15 cellular contexts compared by ENCODE assay signal in the genomic region with DNA sequence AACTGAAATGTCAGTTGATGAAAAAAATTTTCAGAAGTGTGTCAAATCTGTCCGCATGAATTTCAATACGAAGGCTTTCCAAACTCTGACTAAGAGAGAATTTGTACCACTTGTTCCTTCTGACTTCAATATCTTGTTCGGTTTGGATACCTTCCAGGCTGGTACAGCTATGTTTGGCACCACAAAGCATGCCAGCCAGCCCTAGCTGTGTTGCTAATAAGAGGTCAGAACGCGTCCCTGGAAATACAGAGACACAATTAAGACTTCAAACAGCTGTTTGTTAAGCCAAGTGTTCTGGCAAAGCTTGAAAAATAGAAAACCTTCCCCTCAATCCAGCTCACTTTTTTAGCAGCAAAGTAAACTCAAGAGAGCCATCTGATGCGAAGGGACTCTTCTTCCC. TPM values are rescaled to one million over a fixed set of nuclear protein-coding genes. Genes with fewer than 3 reads are reported as not detected.
DNase-seq lines count a peak whose midpoint lies in the region; ATAC-seq and TF ChIP-seq lines count a peak whose summit lies in the region.
"Had no signal": no experiment of that assay in that cellular context is flagged by ENCODE, and none has a peak within 500 bp of the region (broad histone marks: within the 10 kb centered on the region; RNA-seq: fewer than 3 reads in every experiment).

No MANE protein-coding gene starts in this region.

- POLR2A ChIA-PET in Panc1 (lab: Charles Lee) (no interaction called here), Caco-2 (lab: Charles Lee) (no interaction called here)

- H3K36me3 ChIP-seq in Panc1 (ENCODE audit: control insufficient read depth, insufficient read depth, low read length) = no peaks in the 10 kb centered on the region
- H3K36me3 ChIP-seq in gastroesophageal sphincter = peaks cover 0 to 6% of the 10 kb centered on the region in 2 donors
- H3K36me3 ChIP-seq in neutrophil = peaks cover 9% of the 10 kb centered on the region
- no peaks in the 10 kb centered on the region; the same call in 1 of the 2 replicates for H3K36me3 ChIP-seq in Caco-2 (ENCODE audit: control insufficient read depth, insufficient read depth, low read length)

- DNase-seq in Panc1 (ENCODE audit: low read depth, low spot score) = no peak
- DNase-seq in immature natural killer cell = no peak
- DNase-seq in natural killer cell = no peak
- no peak for DNase-seq in SKM-1 (lab: John Stamatoyannopoulos, UW; ENCODE audit: unreplicated experiment)
- no peak for DNase-seq in Caco-2
- DNase-seq: activated CD4-positive, alpha-beta T cell treated with anti-CD3 and anti-CD28 coated beads, Interleukin-2, amount 50 U/mL, for 1 hour; DMS79 treated with DMSO at 0.1 percent for 48 hours; NCI-H1092 treated with DMSO at 0.1 percent for 48 hours; NCI-H774; stimulated activated naive CD8-positive, alpha-beta T cell treated with anti-CD3 and anti-CD28 coated beads, Interleukin-15, amount 100 ng/mL, for 72 hours had no signal

- TF ChIP-seq CTCF in 22Rv1 (IDR thresholded peaks at IDR 0.05) (no peak), Panc1 (IDR thresholded peaks at IDR 0.05) (no peak), gastroesophageal sphincter (IDR thresholded peaks at IDR 0.05) (no peak), neutrophil (IDR thresholded peaks at IDR 0.05) (no peak), natural killer cell (IDR thresholded peaks at IDR 0.05) (no peak), Caco-2 (IDR thresholded peaks at IDR 0.05; ENCODE audit: insufficient read depth in 1 of 2, low read depth in 1 of 2, low read length in 1 of 2, severe bottlenecking in 1 of 2, unreplicated experiment in 1 of 2) (no peak)

- H3K36me3 Mint-ChIP-seq in immature natural killer cell (peaks cover 0 to 3% (median 3%) of the 10 kb centered on the region in 3 donors), natural killer cell (peaks cover 4% of the 10 kb centered on the region), Caco-2 (ENCODE audit: insufficient read depth, unreplicated experiment) (peaks cover 28% of the 10 kb centered on the region)

- no peak overlapping the region for H3K4me3 Mint-ChIP-seq in immature natural killer cell
- H3K4me3 Mint-ChIP-seq in natural killer cell = no peak overlapping the region
- H3K4me3 Mint-ChIP-seq in Caco-2 (ENCODE audit: unreplicated experiment) = no peak overlapping the region
- H3K4me3 Mint-ChIP-seq: activated naive CD8-positive, alpha-beta T cell; stimulated activated naive CD8-positive, alpha-beta T cell treated with anti-CD3 and anti-CD28 coated beads, Interleukin-15, amount 100 ng/mL, for 72 hours had no signal

- ATAC-seq in Panc1 = no peak
- ATAC-seq in gastroesophageal sphincter = peak; percentile 46
- ATAC-seq in natural killer cell = no peak
- ATAC-seq: stimulated activated naive CD8-positive, alpha-beta T cell treated with anti-CD3 and anti-CD28 coated beads, Interleukin-15, amount 100 ng/mL, for 72 hours had no signal

- H3K4me3 ChIP-seq in Panc1 (ENCODE audit: low read depth in 2 of 2, low read length in 2 of 2) (no peak overlapping the region), gastroesophageal sphincter (no peak overlapping the region), neutrophil (ENCODE audit: low read depth in 1 of 2, low read length in 1 of 2) (no peak overlapping the region), Caco-2 (ENCODE audit: low read depth, low read length) (no peak overlapping the region)

- TF ChIP-seq EP300 in gastroesophageal sphincter (IDR thresholded peaks at IDR 0.05) = no peak

- H3K27me3 ChIP-seq in Panc1 (ENCODE audit: control insufficient read depth, insufficient read depth, low read length) (no peaks in the 10 kb centered on the region), gastroesophageal sphincter (no peaks in the 10 kb centered on the region), neutrophil (no peaks in the 10 kb centered on the region), Caco-2 (replicated peaks; ENCODE audit: control insufficient read depth, insufficient read depth, low read length) (no peaks in the 10 kb centered on the region)

- BruUV-seq in Panc1 (replicated peaks; lab: Mats Ljungman, UMichigan) = TSS peak; percentile 15
- BruUV-seq in Caco-2 (replicated peaks; lab: Mats Ljungman, UMichigan) = no TSS peak

- in situ Hi-C loops in Panc1 (cut with HindIII; ENCODE audit: low pct_unique_long_range_greater_than_20kb, low sequenced_read_pairs) = no loop called here

- H3K27ac Mint-ChIP-seq in immature natural killer cell = peak overlapping the region in 2 of 6 donors; percentile 43 to 54
- H3K27ac Mint-ChIP-seq in natural killer cell = peak overlapping the region in 1 of 2 donors; percentile 63
- H3K27ac Mint-ChIP-seq in Caco-2 (ENCODE audit: unreplicated experiment) = no peak overlapping the region
- H3K27ac Mint-ChIP-seq: activated naive CD8-positive, alpha-beta T cell; nephron; stimulated activated naive CD8-positive, alpha-beta T cell treated with anti-CD3 and anti-CD28 coated beads, Interleukin-15, amount 100 ng/mL, for 72 hours had no signal

- 37 to 47% methylated on average over 4 to 6 of the region's 6 CpGs for WGBS in gastroesophageal sphincter (ENCODE audit: low coverage in 1 of 2), 2 donors

- H3K4me1 Mint-ChIP-seq in immature natural killer cell (peaks cover 73 to 87% of the 10 kb centered on the region in 2 donors), natural killer cell (peaks cover 59 to 65% of the 10 kb centered on the region in 2 donors), Caco-2 (ENCODE audit: low read depth, unreplicated experiment) (peaks cover 8% of the 10 kb centered on the region)

- TF ChIP-seq POLR2A in gastroesophageal sphincter (IDR thresholded peaks at IDR 0.05) = no peak

- H3K9me3 Mint-ChIP-seq in immature natural killer cell = no peaks in the 10 kb centered on the region
- no peaks in the 10 kb centered on the region for H3K9me3 Mint-ChIP-seq in natural killer cell
- no peaks in the 10 kb centered on the region for H3K9me3 Mint-ChIP-seq in Caco-2 (ENCODE audit: unreplicated experiment)
- H3K9me3 Mint-ChIP-seq: nephron; stimulated activated naive CD8-positive, alpha-beta T cell treated with anti-CD3 and anti-CD28 coated beads, Interleukin-15, amount 100 ng/mL, for 72 hours had no signal

- H3K9me3 ChIP-seq in Panc1 (ENCODE audit: control insufficient read depth, insufficient read depth, low read depth, low read length) (no peaks in the 10 kb centered on the region), gastroesophageal sphincter (no peaks in the 10 kb centered on the region), neutrophil (no peaks in the 10 kb centered on the region), Caco-2 (no peaks in the 10 kb centered on the region)

- intact Hi-C loops in Panc1 (cut with micrococcal nuclease; ENCODE audit: unreplicated experiment) = no loop called here
- intact Hi-C loops in natural killer cell (cut with micrococcal nuclease) = no loop called here
- intact Hi-C loops in Caco-2 (cut with micrococcal nuclease; ENCODE audit: unreplicated experiment) = no loop called here

- CTCF ChIA-PET in Panc1 (lab: Charles Lee) = no interaction called here
- CTCF ChIA-PET in Caco-2 (lab: Charles Lee) = no interaction called here

- H3K27me3 Mint-ChIP-seq in immature natural killer cell (ENCODE audit: low read depth in 3 of 3) (peaks cover 0 to 1% (median 0%) of the 10 kb centered on the region in 3 donors), natural killer cell (ENCODE audit: low read depth in 2 of 2) (no peaks in the 10 kb centered on the region), Caco-2 (ENCODE audit: insufficient read depth, unreplicated experiment) (no peaks in the 10 kb centered on the region)
- H3K27me3 Mint-ChIP-seq: activated naive CD8-positive, alpha-beta T cell; stimulated activated naive CD8-positive, alpha-beta T cell treated with anti-CD3 and anti-CD28 coated beads, Interleukin-15, amount 100 ng/mL, for 72 hours had no signal

- H3K27ac ChIP-seq in 22Rv1 = peak overlapping the region; percentile 48
- no peak overlapping the region for H3K27ac ChIP-seq in Panc1 (ENCODE audit: low read length)
- peak overlapping the region in 3 of 4 donors; percentile 55 to 71 (median 62) for H3K27ac ChIP-seq in gastroesophageal sphincter
- H3K27ac ChIP-seq in neutrophil = peak overlapping the region; percentile 80

- H3K4me1 ChIP-seq in Panc1 (ENCODE audit: control insufficient read depth, insufficient read depth, low read length) (peaks cover 28% of the 10 kb centered on the region), gastroesophageal sphincter (peaks cover 0 to 80% (median 14%) of the 10 kb centered on the region in 3 donors), neutrophil (ENCODE audit: control insufficient read depth in 1 of 2, insufficient read depth in 1 of 2, low read depth in 1 of 2, low read length in 1 of 2) (peaks cover 36 to 37% of the 10 kb centered on the region in 2 experiments), Caco-2 (peaks cover 2% of the 10 kb centered on the region; the same call in 1 of the 2 replicates)

RNA-seq across cellular contexts. Expression of a gene that starts 35.2 kb away (rescaled TPM):
- total RNA-seq in Panc1 (2021; ENCODE audit: unreplicated experiment) (148 TPM), gastroesophageal sphincter (100 to 1,000 TPM in 2 of 4 donors, 10 to 100 TPM in 2; 80.6 to 113 (median 97.6) TPM), natural killer cell (100 to 1,000 TPM; 115 to 142 (median 116) TPM), Caco-2 (2022) (113 and 115 TPM in 2 replicates)
- 94.8 TPM for polyA plus RNA-seq in Panc1 (2012; ENCODE audit: insufficient read length)
- polyA plus RNA-seq in immature natural killer cell = 100 to 1,000 TPM; 104 to 161 (median 135) TPM
